1 cellular context compared by ENCODE assay signal in genomic region chr11:68470304-68470811, GRCh38.
TF ChIP-seq lines count a peak whose summit lies in the region.

No MANE protein-coding gene starts in this region.

TF ChIP-seq in K562, 482 proteins besides CTCF, POLR2A, EP300 and RAD21 (continued from another document):
- TF ChIP-seq, protein P1, sequence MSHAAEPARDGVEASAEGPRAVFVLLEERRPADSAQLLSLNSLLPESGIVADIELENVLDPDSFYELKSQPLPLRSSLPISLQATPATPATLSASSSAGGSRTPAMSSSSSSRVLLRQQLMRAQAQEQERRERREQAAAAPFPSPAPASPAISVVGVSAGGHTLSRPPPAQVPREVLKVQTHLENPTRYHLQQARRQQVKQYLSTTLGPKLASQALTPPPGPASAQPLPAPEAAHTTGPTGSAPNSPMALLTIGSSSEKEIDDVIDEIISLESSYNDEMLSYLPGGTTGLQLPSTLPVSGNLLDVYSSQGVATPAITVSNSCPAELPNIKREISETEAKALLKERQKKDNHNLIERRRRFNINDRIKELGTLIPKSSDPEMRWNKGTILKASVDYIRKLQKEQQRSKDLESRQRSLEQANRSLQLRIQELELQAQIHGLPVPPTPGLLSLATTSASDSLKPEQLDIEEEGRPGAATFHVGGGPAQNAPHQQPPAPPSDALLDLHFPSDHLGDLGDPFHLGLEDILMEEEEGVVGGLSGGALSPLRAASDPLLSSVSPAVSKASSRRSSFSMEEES (CRISPR knock-in tag; IDR thresholded peaks at IDR 0.05), result peak; percentile 85
- TF ChIP-seq BHLHE40 (IDR thresholded peaks at IDR 0.05; ENCODE audit: low read length) (no peak), HLTF (IDR thresholded peaks at IDR 0.05) (no peak), NFIC (IDR thresholded peaks at IDR 0.05) (peak; percentile 89), POLR2B (IDR thresholded peaks at IDR 0.05; ENCODE audit: low read depth, partially characterized antibody) (peak; percentile 17), KDM1A (IDR thresholded peaks at IDR 0.05) (0 out of 4 replicates have a peak, but pooled peaks of 1 of the 2 experiments have one; percentile 1), ZNF277 (CRISPR knock-in tag; IDR thresholded peaks at IDR 0.05; ENCODE audit: borderline replicate concordance) (no peak), PPARD (CRISPR knock-in tag; IDR thresholded peaks at IDR 0.05) (no peak), ARHGAP35 (IDR thresholded peaks at IDR 0.05; ENCODE audit: partially characterized antibody) (no peak), TAF1 (IDR thresholded peaks at IDR 0.05; ENCODE audit: control insufficient read depth, extremely low read depth, insufficient read depth, low read length, severe bottlenecking) (no peak), JUND (IDR thresholded peaks at IDR 0.05; ENCODE audit: borderline replicate concordance, low read depth, low read length) (no peak), JUND (tag; IDR thresholded peaks at IDR 0.05; ENCODE audit: borderline replicate concordance, low read depth, low read length) (no peak), CBFA2T2 (conservative IDR thresholded peaks at IDR 0.05) (peak; percentile 16; the same call in 1 of the 2 replicates), NR3C1 (CRISPR knock-in tag; IDR thresholded peaks at IDR 0.05) (no peak), HDAC1 (IDR thresholded peaks at IDR 0.05) (0 out of 4 replicates have a peak, but pooled peaks of 1 of the 2 experiments have one; percentile 11)
- TF ChIP-seq, protein P2, sequence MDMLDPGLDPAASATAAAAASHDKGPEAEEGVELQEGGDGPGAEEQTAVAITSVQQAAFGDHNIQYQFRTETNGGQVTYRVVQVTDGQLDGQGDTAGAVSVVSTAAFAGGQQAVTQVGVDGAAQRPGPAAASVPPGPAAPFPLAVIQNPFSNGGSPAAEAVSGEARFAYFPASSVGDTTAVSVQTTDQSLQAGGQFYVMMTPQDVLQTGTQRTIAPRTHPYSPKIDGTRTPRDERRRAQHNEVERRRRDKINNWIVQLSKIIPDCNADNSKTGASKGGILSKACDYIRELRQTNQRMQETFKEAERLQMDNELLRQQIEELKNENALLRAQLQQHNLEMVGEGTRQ (CRISPR knock-in tag; IDR thresholded peaks at IDR 0.05), result peak; percentile 46
- TF ChIP-seq, protein P3, sequence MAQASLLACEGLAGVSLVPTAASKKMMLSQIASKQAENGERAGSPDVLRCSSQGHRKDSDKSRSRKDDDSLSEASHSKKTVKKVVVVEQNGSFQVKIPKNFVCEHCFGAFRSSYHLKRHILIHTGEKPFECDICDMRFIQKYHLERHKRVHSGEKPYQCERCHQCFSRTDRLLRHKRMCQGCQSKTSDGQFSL (CRISPR knock-in tag; IDR thresholded peaks at IDR 0.05), result 0 out of 2 replicates have a peak, but pooled peaks have one; percentile 17
- TF ChIP-seq, protein P3 (tag; IDR thresholded peaks at IDR 0.05), result no peak
- TF ChIP-seq, protein P4, sequence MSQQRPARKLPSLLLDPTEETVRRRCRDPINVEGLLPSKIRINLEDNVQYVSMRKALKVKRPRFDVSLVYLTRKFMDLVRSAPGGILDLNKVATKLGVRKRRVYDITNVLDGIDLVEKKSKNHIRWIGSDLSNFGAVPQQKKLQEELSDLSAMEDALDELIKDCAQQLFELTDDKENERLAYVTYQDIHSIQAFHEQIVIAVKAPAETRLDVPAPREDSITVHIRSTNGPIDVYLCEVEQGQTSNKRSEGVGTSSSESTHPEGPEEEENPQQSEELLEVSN (IDR thresholded peaks at IDR 0.05; ENCODE audit: borderline replicate concordance in 1 of 2, extremely low read depth in 1 of 2, insufficient read depth in 1 of 2, insufficient read length in 1 of 2, low read depth in 1 of 2, low read length in 1 of 2, poor library complexity in 1 of 2, severe bottlenecking in 1 of 2), result no peak
